In the genomic region with DNA sequence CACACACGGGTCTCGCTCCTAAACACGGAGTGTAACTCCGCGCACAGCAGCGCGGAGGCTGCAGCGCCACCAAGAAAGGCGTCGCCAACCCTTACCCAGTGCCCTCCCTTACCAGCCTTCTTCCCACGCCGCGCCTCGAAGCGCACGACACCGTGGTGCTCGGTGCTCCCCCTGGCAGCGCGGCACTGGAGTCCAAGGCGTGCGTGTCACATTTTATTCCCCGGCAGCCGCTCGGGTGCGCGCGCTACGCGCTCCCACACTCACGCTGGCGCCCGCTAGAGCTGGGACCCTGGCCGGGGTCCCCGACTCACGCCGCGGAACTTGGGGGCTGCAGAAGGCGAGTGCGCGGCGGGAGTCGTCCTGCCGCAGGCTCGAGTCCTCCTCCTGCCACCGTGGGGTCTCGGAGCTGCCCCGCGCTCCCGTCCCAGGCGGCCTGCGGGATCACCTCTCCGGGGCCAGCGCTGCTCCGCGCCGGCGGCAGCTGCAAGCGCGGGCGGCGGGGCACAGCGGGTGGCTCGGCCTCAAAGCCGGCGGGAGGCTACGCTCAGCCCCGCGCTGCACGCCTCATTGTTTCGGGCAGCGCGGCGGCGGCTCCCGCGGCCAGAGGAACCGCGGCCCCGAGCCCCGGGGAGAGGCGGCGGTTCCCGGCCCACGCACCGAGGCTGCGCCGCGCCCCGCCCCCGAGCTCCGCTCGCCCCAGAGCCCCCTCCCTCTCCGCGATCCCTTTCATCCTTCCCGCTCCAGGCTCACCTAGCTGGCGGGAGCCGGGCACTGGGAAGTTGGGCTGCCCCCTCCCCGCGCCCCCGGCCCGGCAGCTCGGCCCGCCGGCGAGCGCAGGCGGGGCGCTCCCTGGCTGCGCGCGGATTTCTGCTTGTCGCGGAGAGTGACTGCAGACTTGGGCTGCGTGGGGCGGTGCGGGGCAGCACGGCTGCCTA, we compare ENCODE assay signal across 2 cellular contexts.
A peak's percentile ranks its signal among the peaks of the same experiment; 100 is the strongest.
TF ChIP-seq lines count a peak whose summit lies in the region.

A gene with protein sequence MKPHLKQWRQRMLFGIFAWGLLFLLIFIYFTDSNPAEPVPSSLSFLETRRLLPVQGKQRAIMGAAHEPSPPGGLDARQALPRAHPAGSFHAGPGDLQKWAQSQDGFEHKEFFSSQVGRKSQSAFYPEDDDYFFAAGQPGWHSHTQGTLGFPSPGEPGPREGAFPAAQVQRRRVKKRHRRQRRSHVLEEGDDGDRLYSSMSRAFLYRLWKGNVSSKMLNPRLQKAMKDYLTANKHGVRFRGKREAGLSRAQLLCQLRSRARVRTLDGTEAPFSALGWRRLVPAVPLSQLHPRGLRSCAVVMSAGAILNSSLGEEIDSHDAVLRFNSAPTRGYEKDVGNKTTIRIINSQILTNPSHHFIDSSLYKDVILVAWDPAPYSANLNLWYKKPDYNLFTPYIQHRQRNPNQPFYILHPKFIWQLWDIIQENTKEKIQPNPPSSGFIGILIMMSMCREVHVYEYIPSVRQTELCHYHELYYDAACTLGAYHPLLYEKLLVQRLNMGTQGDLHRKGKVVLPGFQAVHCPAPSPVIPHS (minus strand): TSS at position 187 of the 935 bp plus-strand sequence. CDS start 42,190 bp downstream, outside the sequence.

TF ChIP-seq in A549, 52 proteins besides CTCF, POLR2A, EP300 and RAD21 (continues in another document):
- TF ChIP-seq MAFK (IDR thresholded peaks at IDR 0.05; ENCODE audit: partially characterized antibody) = no peak
- TF ChIP-seq, protein P1, sequence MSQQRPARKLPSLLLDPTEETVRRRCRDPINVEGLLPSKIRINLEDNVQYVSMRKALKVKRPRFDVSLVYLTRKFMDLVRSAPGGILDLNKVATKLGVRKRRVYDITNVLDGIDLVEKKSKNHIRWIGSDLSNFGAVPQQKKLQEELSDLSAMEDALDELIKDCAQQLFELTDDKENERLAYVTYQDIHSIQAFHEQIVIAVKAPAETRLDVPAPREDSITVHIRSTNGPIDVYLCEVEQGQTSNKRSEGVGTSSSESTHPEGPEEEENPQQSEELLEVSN (IDR thresholded peaks at IDR 0.05; ENCODE audit: borderline replicate concordance, low read depth) = peak; percentile 86
- TF ChIP-seq, protein P2, sequence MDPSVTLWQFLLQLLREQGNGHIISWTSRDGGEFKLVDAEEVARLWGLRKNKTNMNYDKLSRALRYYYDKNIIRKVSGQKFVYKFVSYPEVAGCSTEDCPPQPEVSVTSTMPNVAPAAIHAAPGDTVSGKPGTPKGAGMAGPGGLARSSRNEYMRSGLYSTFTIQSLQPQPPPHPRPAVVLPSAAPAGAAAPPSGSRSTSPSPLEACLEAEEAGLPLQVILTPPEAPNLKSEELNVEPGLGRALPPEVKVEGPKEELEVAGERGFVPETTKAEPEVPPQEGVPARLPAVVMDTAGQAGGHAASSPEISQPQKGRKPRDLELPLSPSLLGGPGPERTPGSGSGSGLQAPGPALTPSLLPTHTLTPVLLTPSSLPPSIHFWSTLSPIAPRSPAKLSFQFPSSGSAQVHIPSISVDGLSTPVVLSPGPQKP (IDR thresholded peaks at IDR 0.05; ENCODE audit: low read depth, low read length) = no peak
- TF ChIP-seq GATA3 (IDR thresholded peaks at IDR 0.05; ENCODE audit: borderline replicate concordance) = peak; percentile 40; the same call in 1 of the 2 replicates
- TF ChIP-seq, protein P3, sequence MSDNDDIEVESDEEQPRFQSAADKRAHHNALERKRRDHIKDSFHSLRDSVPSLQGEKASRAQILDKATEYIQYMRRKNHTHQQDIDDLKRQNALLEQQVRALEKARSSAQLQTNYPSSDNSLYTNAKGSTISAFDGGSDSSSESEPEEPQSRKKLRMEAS (IDR thresholded peaks at IDR 0.05) = peak; percentile 88
- TF ChIP-seq, protein P4, sequence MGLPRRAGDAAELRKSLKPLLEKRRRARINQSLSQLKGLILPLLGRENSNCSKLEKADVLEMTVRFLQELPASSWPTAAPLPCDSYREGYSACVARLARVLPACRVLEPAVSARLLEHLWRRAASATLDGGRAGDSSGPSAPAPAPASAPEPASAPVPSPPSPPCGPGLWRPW (IDR thresholded peaks at IDR 0.05) = no peak
- TF ChIP-seq MAZ (IDR thresholded peaks at IDR 0.05; ENCODE audit: borderline replicate concordance, low read depth, low read length) = no peak
- 0 out of 2 replicates have a peak, but pooled peaks have one; percentile 6 for TF ChIP-seq PHF8 (IDR thresholded peaks at IDR 0.05; ENCODE audit: borderline replicate concordance, low read depth)
- TF ChIP-seq, protein P5, sequence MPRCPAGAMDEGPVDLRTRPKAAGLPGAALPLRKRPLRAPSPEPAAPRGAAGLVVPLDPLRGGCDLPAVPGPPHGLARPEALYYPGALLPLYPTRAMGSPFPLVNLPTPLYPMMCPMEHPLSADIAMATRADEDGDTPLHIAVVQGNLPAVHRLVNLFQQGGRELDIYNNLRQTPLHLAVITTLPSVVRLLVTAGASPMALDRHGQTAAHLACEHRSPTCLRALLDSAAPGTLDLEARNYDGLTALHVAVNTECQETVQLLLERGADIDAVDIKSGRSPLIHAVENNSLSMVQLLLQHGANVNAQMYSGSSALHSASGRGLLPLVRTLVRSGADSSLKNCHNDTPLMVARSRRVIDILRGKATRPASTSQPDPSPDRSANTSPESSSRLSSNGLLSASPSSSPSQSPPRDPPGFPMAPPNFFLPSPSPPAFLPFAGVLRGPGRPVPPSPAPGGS (IDR thresholded peaks at IDR 0.05) = 0 out of 3 replicates have a peak, but pooled peaks have one; percentile 29
- TF ChIP-seq HOXB13 (CRISPR knock-in tag; IDR thresholded peaks at IDR 0.05; ENCODE audit: low read depth) = no peak
- no peak for TF ChIP-seq EHMT2 (IDR thresholded peaks at IDR 0.05; ENCODE audit: low read depth)
- TF ChIP-seq EHF (CRISPR knock-in tag; IDR thresholded peaks at IDR 0.05) = no peak
- TF ChIP-seq SMC3 (IDR thresholded peaks at IDR 0.05) = no peak; the same call in 2 of the 3 replicates
- TF ChIP-seq KDM1A (IDR thresholded peaks at IDR 0.05; ENCODE audit: low read depth) = no peak
- no peak for TF ChIP-seq HEYL (CRISPR knock-in tag; IDR thresholded peaks at IDR 0.05)
- TF ChIP-seq ZC3H11A (IDR thresholded peaks at IDR 0.05) = no peak
- no peak for TF ChIP-seq POLR2AphosphoS2 (conservative IDR thresholded peaks at IDR 0.05; ENCODE audit: low read length)
- TF ChIP-seq, protein P6, sequence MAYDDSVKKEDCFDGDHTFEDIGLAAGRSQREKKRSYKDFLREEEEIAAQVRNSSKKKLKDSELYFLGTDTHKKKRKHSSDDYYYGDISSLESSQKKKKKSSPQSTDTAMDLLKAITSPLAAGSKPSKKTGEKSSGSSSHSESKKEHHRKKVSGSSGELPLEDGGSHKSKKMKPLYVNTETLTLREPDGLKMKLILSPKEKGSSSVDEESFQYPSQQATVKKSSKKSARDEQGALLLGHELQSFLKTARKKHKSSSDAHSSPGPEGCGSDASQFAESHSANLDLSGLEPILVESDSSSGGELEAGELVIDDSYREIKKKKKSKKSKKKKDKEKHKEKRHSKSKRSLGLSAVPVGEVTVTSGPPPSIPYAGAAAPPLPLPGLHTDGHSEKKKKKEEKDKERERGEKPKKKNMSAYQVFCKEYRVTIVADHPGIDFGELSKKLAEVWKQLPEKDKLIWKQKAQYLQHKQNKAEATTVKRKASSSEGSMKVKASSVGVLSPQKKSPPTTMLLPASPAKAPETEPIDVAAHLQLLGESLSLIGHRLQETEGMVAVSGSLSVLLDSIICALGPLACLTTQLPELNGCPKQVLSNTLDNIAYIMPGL (CRISPR knock-in tag; IDR thresholded peaks at IDR 0.05; ENCODE audit: borderline replicate concordance) = no peak
- peak; percentile 87 for TF ChIP-seq HDAC2 (IDR thresholded peaks at IDR 0.05)
- TF ChIP-seq RFX5 (IDR thresholded peaks at IDR 0.05) = no peak
- 0 out of 2 replicates have a peak, but pooled peaks have one; percentile 34 for TF ChIP-seq TFCP2L1 (CRISPR knock-in tag; IDR thresholded peaks at IDR 0.05)
- TF ChIP-seq, protein P7, sequence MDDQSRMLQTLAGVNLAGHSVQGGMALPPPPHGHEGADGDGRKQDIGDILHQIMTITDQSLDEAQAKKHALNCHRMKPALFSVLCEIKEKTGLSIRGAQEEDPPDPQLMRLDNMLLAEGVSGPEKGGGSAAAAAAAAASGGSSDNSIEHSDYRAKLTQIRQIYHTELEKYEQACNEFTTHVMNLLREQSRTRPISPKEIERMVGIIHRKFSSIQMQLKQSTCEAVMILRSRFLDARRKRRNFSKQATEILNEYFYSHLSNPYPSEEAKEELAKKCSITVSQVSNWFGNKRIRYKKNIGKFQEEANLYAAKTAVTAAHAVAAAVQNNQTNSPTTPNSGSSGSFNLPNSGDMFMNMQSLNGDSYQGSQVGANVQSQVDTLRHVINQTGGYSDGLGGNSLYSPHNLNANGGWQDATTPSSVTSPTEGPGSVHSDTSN (IDR thresholded peaks at IDR 0.05) = no peak
- no peak for TF ChIP-seq RNF2 (IDR thresholded peaks at IDR 0.05; ENCODE audit: borderline replicate concordance, low read depth)
- no peak for TF ChIP-seq HOXA7 (CRISPR knock-in tag; IDR thresholded peaks at IDR 0.05)

TF ChIP-seq in IMR-90, 13 proteins besides CTCF, POLR2A, EP300 and RAD21:
- TF ChIP-seq NFE2L2 (IDR thresholded peaks at IDR 0.05; ENCODE audit: low read depth, low read length) (no peak), FOS (IDR thresholded peaks at IDR 0.05; ENCODE audit: low read depth, low read length) (no peak)
- TF ChIP-seq, protein P2 (IDR thresholded peaks at IDR 0.05; ENCODE audit: borderline replicate concordance, low read depth, low read length) = no peak
